Comparison of ENCODE assay signal across 10 cellular contexts in the genomic region with DNA sequence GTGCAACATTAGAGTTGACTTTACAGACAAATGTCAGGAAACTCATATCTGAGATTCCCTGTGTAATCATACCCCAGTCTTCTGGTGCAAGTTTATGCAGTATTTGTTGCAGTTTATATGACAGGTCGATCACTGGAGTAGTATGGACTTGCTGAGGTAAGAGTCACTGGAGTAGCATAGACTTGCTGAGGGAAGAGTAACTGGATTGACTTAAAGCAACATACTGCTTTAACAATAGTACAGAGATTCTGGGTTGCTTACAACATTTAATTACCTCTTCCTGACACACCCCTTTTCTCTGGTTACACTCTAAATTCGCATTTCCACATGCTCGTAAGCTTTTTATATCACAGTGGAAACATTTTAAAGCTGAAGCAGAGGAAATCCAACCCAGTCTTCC. TPM values are rescaled to one million over a fixed set of nuclear protein-coding genes. Genes with fewer than 3 reads are reported as not detected.
DNase-seq lines count a peak whose midpoint lies in the region; ATAC-seq and TF ChIP-seq lines count a peak whose summit lies in the region.
"Had no signal": no experiment of that assay in that cellular context is flagged by ENCODE, and none has a peak within 500 bp of the region (broad histone marks: within the 10 kb centered on the region; RNA-seq: fewer than 3 reads in every experiment).

No MANE protein-coding gene starts in this region.

- H3K27me3 ChIP-seq in PC-3 (ENCODE audit: low read length): no peaks in the 10 kb centered on the region
- H3K27me3 ChIP-seq: heart left ventricle had no signal

- H3K9me2 ChIP-seq in PC-3 (replicated peaks; ENCODE audit: low read length): no peaks in the 10 kb centered on the region

- no peak overlapping the region for H3K4me3 Mint-ChIP-seq in activated naive CD4-positive, alpha-beta T cell treated with anti-CD3 and anti-CD28 coated beads, Interleukin-2, amount 10 ng/mL, durations not matched to agents 7 days and 5 days
- H3K4me3 Mint-ChIP-seq in dendritic cell treated with granulocyte-macrophage colony-stimulating factor and Interleukin-4, amounts not matched to agents 40 ng/mL and 50 ng/mL, for 4 days: no peak overlapping the region
- no peak overlapping the region for H3K4me3 Mint-ChIP-seq in stimulated activated memory B cell treated with anti-CD40 and anti-IgM and Interleukin-4, amounts not matched to agents 10 μg/mL and 1 μg/mL and 100 μg/mL, for 72 hours

- H3K4me1 Mint-ChIP-seq in activated naive CD4-positive, alpha-beta T cell treated with anti-CD3 and anti-CD28 coated beads, Interleukin-2, amount 10 ng/mL, durations not matched to agents 7 days and 5 days: peaks cover 47% of the 10 kb centered on the region
- peaks cover 35% of the 10 kb centered on the region for H3K4me1 Mint-ChIP-seq in dendritic cell treated with granulocyte-macrophage colony-stimulating factor and Interleukin-4, amounts not matched to agents 40 ng/mL and 50 ng/mL, for 4 days (ENCODE audit: low read depth)
- H3K4me1 Mint-ChIP-seq in stimulated activated memory B cell treated with anti-CD40 and anti-IgM and Interleukin-4, amounts not matched to agents 10 μg/mL and 1 μg/mL and 100 μg/mL, for 72 hours: peaks cover 48% of the 10 kb centered on the region

- H3K27ac ChIP-seq in PC-3 (ENCODE audit: low read length): no peak overlapping the region
- H3K27ac ChIP-seq: heart left ventricle had no signal

- BruUV-seq in PC-3 (replicated peaks; lab: Mats Ljungman, UMichigan): no TSS peak

- peak; percentile 59 for ATAC-seq in PC-3
- peak; percentile 28 for ATAC-seq in stimulated activated memory B cell treated with anti-CD40 and anti-IgM and Interleukin-4, amounts not matched to agents 10 μg/mL and 1 μg/mL and 100 μg/mL, for 72 hours

- CTCF ChIA-PET in activated naive CD4-positive, alpha-beta T cell treated with anti-CD3 and anti-CD28 coated beads, Interleukin-2, amount 10 ng/mL, durations not matched to agents 7 days and 5 days (lab: Charles Lee): no interaction called here
- CTCF ChIA-PET in PC-3 (lab: Charles Lee): no interaction called here

- peaks cover 29% of the 10 kb centered on the region for H3K36me3 Mint-ChIP-seq in activated naive CD4-positive, alpha-beta T cell treated with anti-CD3 and anti-CD28 coated beads, Interleukin-2, amount 10 ng/mL, durations not matched to agents 7 days and 5 days
- H3K36me3 Mint-ChIP-seq in dendritic cell treated with granulocyte-macrophage colony-stimulating factor and Interleukin-4, amounts not matched to agents 40 ng/mL and 50 ng/mL, for 4 days (ENCODE audit: low read depth): peaks cover 26% of the 10 kb centered on the region
- peaks cover 26% of the 10 kb centered on the region for H3K36me3 Mint-ChIP-seq in stimulated activated memory B cell treated with anti-CD40 and anti-IgM and Interleukin-4, amounts not matched to agents 10 μg/mL and 1 μg/mL and 100 μg/mL, for 72 hours

- no peak overlapping the region for H2AFZ ChIP-seq in PC-3 (ENCODE audit: low read length)

- intact Hi-C loops in PC-3 (cut with micrococcal nuclease): loop anchor here (5.0 to 10.0 kb wide), 2 partner anchors 178 to 295 kb away; partner anchors contain the start of gene SMAD3
- intact Hi-C loops in dendritic cell treated with granulocyte-macrophage colony-stimulating factor and Interleukin-4, amounts not matched to agents 40 ng/mL and 50 ng/mL, for 4 days (cut with micrococcal nuclease): no loop called here

- H3K27me3 Mint-ChIP-seq in activated naive CD4-positive, alpha-beta T cell treated with anti-CD3 and anti-CD28 coated beads, Interleukin-2, amount 10 ng/mL, durations not matched to agents 7 days and 5 days: no peaks in the 10 kb centered on the region
- H3K27me3 Mint-ChIP-seq in dendritic cell treated with granulocyte-macrophage colony-stimulating factor and Interleukin-4, amounts not matched to agents 40 ng/mL and 50 ng/mL, for 4 days: no peaks in the 10 kb centered on the region
- H3K27me3 Mint-ChIP-seq in stimulated activated memory B cell treated with anti-CD40 and anti-IgM and Interleukin-4, amounts not matched to agents 10 μg/mL and 1 μg/mL and 100 μg/mL, for 72 hours: no peaks in the 10 kb centered on the region

- peaks cover 92% of the 10 kb centered on the region for H3K79me2 ChIP-seq in PC-3 (ENCODE audit: low read length)

- peak overlapping the region; percentile 77 for H3K27ac Mint-ChIP-seq in activated naive CD4-positive, alpha-beta T cell treated with anti-CD3 and anti-CD28 coated beads, Interleukin-2, amount 10 ng/mL, durations not matched to agents 7 days and 5 days
- H3K27ac Mint-ChIP-seq in dendritic cell treated with granulocyte-macrophage colony-stimulating factor and Interleukin-4, amounts not matched to agents 40 ng/mL and 50 ng/mL, for 4 days: peak overlapping the region; percentile 25
- peak overlapping the region; percentile 53 for H3K27ac Mint-ChIP-seq in stimulated activated memory B cell treated with anti-CD40 and anti-IgM and Interleukin-4, amounts not matched to agents 10 μg/mL and 1 μg/mL and 100 μg/mL, for 72 hours

- H3K9me3 Mint-ChIP-seq in activated naive CD4-positive, alpha-beta T cell treated with anti-CD3 and anti-CD28 coated beads, Interleukin-2, amount 10 ng/mL, durations not matched to agents 7 days and 5 days: peaks cover 8% of the 10 kb centered on the region
- peaks cover 6% of the 10 kb centered on the region for H3K9me3 Mint-ChIP-seq in dendritic cell treated with granulocyte-macrophage colony-stimulating factor and Interleukin-4, amounts not matched to agents 40 ng/mL and 50 ng/mL, for 4 days
- H3K9me3 Mint-ChIP-seq in stimulated activated memory B cell treated with anti-CD40 and anti-IgM and Interleukin-4, amounts not matched to agents 10 μg/mL and 1 μg/mL and 100 μg/mL, for 72 hours: peaks cover 3% of the 10 kb centered on the region

- peaks cover 21% of the 10 kb centered on the region; the same call in 1 of the 2 replicates for H3K4me1 ChIP-seq in PC-3 (ENCODE audit: insufficient read depth, low read length)

- H3K4me2 ChIP-seq in PC-3 (ENCODE audit: low read length): no peak overlapping the region

- no peak for TF ChIP-seq CTCF in PC-3 (conservative IDR thresholded peaks at IDR 0.05; ENCODE audit: low read depth, low read length)

- peaks cover 8% of the 10 kb centered on the region for H3K36me3 ChIP-seq in PC-3 (ENCODE audit: low read depth, low read length)

- POLR2A ChIA-PET in PC-3 (lab: Charles Lee; ENCODE audit: unreplicated experiment): no interaction called here

- no peaks in the 10 kb centered on the region for H3K9me3 ChIP-seq in PC-3 (ENCODE audit: low read length)

- H4K20me1 ChIP-seq in PC-3 (ENCODE audit: low read length): 0 out of 2 replicates have a peak, but pooled peaks cover 3% of the 10 kb centered on the region

- H3K4me3 ChIP-seq in PC-3 (ENCODE audit: low read length): no peak overlapping the region
- H3K4me3 ChIP-seq: heart left ventricle, skin epidermis had no signal

- H3F3A ChIP-seq in PC-3 (ENCODE audit: low read length, unreplicated experiment): no peaks in the 10 kb centered on the region

- no peak for DNase-seq in activated naive CD4-positive, alpha-beta T cell treated with anti-CD3 and anti-CD28 coated beads, Interleukin-2, amount 10 ng/mL, durations not matched to agents 7 days and 5 days
- DNase-seq in activated naive CD4-positive, alpha-beta T cell treated with anti-CD3 and anti-CD28 coated beads, Interleukin-2, amount 50 U/mL, for 16 hours: no peak
- DNase-seq in PC-3 (no peak), LoVo (ENCODE audit: low spot score) (no peak), COLO829 (ENCODE audit: low spot score) (no peak), NCI-H1105 treated with DMSO at 0.1 percent for 48 hours (lab: John Stamatoyannopoulos, UW) (no peak)
- DNase-seq: heart left ventricle had no signal

- no peak overlapping the region for H3K9ac ChIP-seq in PC-3 (ENCODE audit: low read length)

RNA-seq across cellular contexts. Expression of gene AAGAB, which starts 11.8 kb away (rescaled TPM):
- 25.7 and 30.5 TPM in 2 replicates for total RNA-seq in PC-3 (2014; rRNA removed)

RNA-seq across cellular contexts. Expression of gene IQCH, which starts 11.9 kb away (rescaled TPM):
- total RNA-seq in PC-3 (2014; rRNA removed): 2.1 and 8.2 TPM in 2 replicates

Comparison
In these comparisons a context has a peak if more than half of its experiments do, and no peak if none do; other contexts are left out.
1. H3K27ac Mint-ChIP-seq: peak in every context shown above with its lines; median percentile 77 in activated naive CD4-positive, alpha-beta T cell treated with anti-CD3 and anti-CD28 coated beads, Interleukin-2, amount 10 ng/mL, durations not matched to agents 7 days and 5 days; 53 in stimulated activated memory B cell treated with anti-CD40 and anti-IgM and Interleukin-4, amounts not matched to agents 10 μg/mL and 1 μg/mL and 100 μg/mL, for 72 hours; 25 in dendritic cell treated with granulocyte-macrophage colony-stimulating factor and Interleukin-4, amounts not matched to agents 40 ng/mL and 50 ng/mL, for 4 days.